7 cellular contexts compared by ENCODE assay signal in genomic region chr16:54815177-54815576, GRCh38.
"Had no signal": no experiment of that assay in that cellular context is flagged by ENCODE, and none has a peak within 500 bp of the region (broad histone marks: within the 10 kb centered on the region; RNA-seq: fewer than 3 reads in every experiment).

No MANE protein-coding gene starts in this region.

- ATAC-seq: GM23338, HCT116, HepG2 had no signal

- H2AFZ ChIP-seq: GM23338 had no signal

- H3K4me3 ChIP-seq: GM23338, HAP-1 had no signal

- FAIRE-seq: HepG2 had no signal

- H3K27ac ChIP-seq: HL-60 had no signal

- DNase-seq: H7, HFFc6 had no signal

- H3K36me3 ChIP-seq: HAP-1 had no signal

- H3K4me2 ChIP-seq: GM23338 had no signal

- H3K4me1 ChIP-seq: HAP-1 had no signal

- H3K9me3 ChIP-seq: HAP-1 had no signal
